Comparison of ENCODE assay signal across 20 cellular contexts in genomic region chr20:11437611-11438380, GRCh38.
DNase-seq lines count a peak whose midpoint lies in the region; ATAC-seq, FAIRE-seq and TF ChIP-seq lines count a peak whose summit lies in the region.
"Had no signal": no experiment of that assay in that cellular context is flagged by ENCODE, and none has a peak within 500 bp of the region (broad histone marks: within the 10 kb centered on the region; RNA-seq: fewer than 3 reads in every experiment).

No MANE protein-coding gene starts in this region.

- TF ChIP-seq CTCF in A549 (IDR thresholded peaks at IDR 0.05) (no peak), RWPE2 (IDR thresholded peaks at IDR 0.05; ENCODE audit: poor library complexity, severe bottlenecking) (no peak)

- H3K27ac ChIP-seq in A549 (no peak overlapping the region), RWPE2 (ENCODE audit: poor library complexity, severe bottlenecking) (peak overlapping the region; percentile 28), mesendoderm (ENCODE audit: low read depth, low read length) (no peak overlapping the region)
- H3K27ac ChIP-seq: 22Rv1 had no signal

- no peak overlapping the region for H3K18ac ChIP-seq in mesendoderm (ENCODE audit: low read length)

- H3K9ac ChIP-seq in mesendoderm (ENCODE audit: low read length) = no peak overlapping the region

- no peak overlapping the region for H3K23ac ChIP-seq in mesendoderm (ENCODE audit: low read length)

- no peak overlapping the region for H3K4me3 ChIP-seq in A549
- H3K4me3 ChIP-seq in RWPE2 (ENCODE audit: severe bottlenecking) = no peak overlapping the region
- no peak overlapping the region for H3K4me3 ChIP-seq in mesendoderm (ENCODE audit: low read length)

- H2BK5ac ChIP-seq in mesendoderm (ENCODE audit: low read length) = no peak overlapping the region

- H2BK15ac ChIP-seq in mesendoderm (replicated peaks; ENCODE audit: low read depth) = no peak overlapping the region

- H3K27me3 ChIP-seq in RWPE2 (ENCODE audit: insufficient read depth, poor library complexity, severe bottlenecking) (no peaks in the 10 kb centered on the region), mesendoderm (ENCODE audit: insufficient read depth, low read length, poor library complexity) (no peaks in the 10 kb centered on the region)

- TF ChIP-seq RAD21 in A549 (conservative IDR thresholded peaks at IDR 0.05 in 1 of 2, IDR thresholded peaks at IDR 0.05 in 1 of 2) = no peak

- CTCF ChIA-PET in A549 (lab: Yijun Ruan, JAX) = interaction anchor here (0.8 to 1.2 kb wide), 3 partner anchors 9 to 20 kb away, joined by 3 to 4 read pairs (median 3); no protein-coding TSS in a partner anchor

- H3K79me2 ChIP-seq in mesendoderm (ENCODE audit: control insufficient read depth, insufficient read depth, low read length) = no peaks in the 10 kb centered on the region

- H3K36me3 ChIP-seq in RWPE2 (ENCODE audit: low read depth) (no peaks in the 10 kb centered on the region), mesendoderm (ENCODE audit: control insufficient read depth, insufficient read depth, low read length) (no peaks in the 10 kb centered on the region)

- no peak overlapping the region for H3K4ac ChIP-seq in mesendoderm (ENCODE audit: low read depth, low read length)

- peak; percentile 67 for FAIRE-seq in A549 (lab: Jason Lieb, UNC)
- FAIRE-seq: G401.6, GM12892, H54 had no signal

- no peak overlapping the region for H2AK5ac ChIP-seq in mesendoderm (ENCODE audit: low read length)

- no peak for DNase-seq in A549 (ENCODE audit: low read depth in 1 of 2, low spot score in 1 of 2)
- no peak for DNase-seq in RWPE2 (ENCODE audit: low spot score)
- peak; percentile 44 for DNase-seq in mesendoderm
- no peak for DNase-seq in 8988T
- DNase-seq in stimulated activated CD4-positive, alpha-beta T cell treated with anti-CD3 and anti-CD28 coated beads, Interleukin-4, amount 100 ng/mL, for 24 hours = no peak
- no peak for DNase-seq in NCI-H526 treated with DMSO at 0.1 percent for 48 hours (lab: John Stamatoyannopoulos, UW)
- DNase-seq: C1 segment of cervical spinal cord; Calu3; CD4-positive, alpha-beta memory T cell; COR-L47; DMS153; DND-41; GOT3; HCEC 1CT had no signal

- H3K79me1 ChIP-seq in mesendoderm (ENCODE audit: low read length) = no peaks in the 10 kb centered on the region

- no peak for TF ChIP-seq EP300 in A549 (IDR thresholded peaks at IDR 0.05)

- H3K4me1 ChIP-seq in A549 (no peaks in the 10 kb centered on the region), RWPE2 (ENCODE audit: insufficient read depth, poor library complexity, severe bottlenecking) (peaks cover 2% of the 10 kb centered on the region), mesendoderm (ENCODE audit: control insufficient read depth, low read depth, low read length) (no peaks in the 10 kb centered on the region)

- H3K56ac ChIP-seq in mesendoderm (ENCODE audit: low read length) = no peak overlapping the region

- ATAC-seq in A549 = no peak
- no peak; the same call in 2 of the 3 replicates for ATAC-seq in RWPE2 (ENCODE audit: low read depth)
- ATAC-seq in esophagus mucosa = peak; percentile 87
- ATAC-seq in HG02885 (IDR thresholded peaks at IDR 0.05; ENCODE audit: poor library complexity, unreplicated experiment) = no peak

- no peak for TF ChIP-seq POLR2A in A549 (IDR thresholded peaks at IDR 0.05; ENCODE audit: low read length)

- peaks cover 31% of the 10 kb centered on the region for H3K9me3 ChIP-seq in A549
- no peaks in the 10 kb centered on the region for H3K9me3 ChIP-seq in RWPE2 (ENCODE audit: severe bottlenecking)

- 93% methylated on average over 5 of the region's 5 CpGs for WGBS in A549 (ENCODE audit: missing lambda C conversion rate)
- no CpG with 5 or more reads among the region's 5 CpGs for WGBS in mesendoderm (ENCODE audit: extremely low coverage, insufficient coverage, low lambda C conversion rate)

- POLR2A ChIA-PET in A549 (lab: Yijun Ruan, JAX) = no interaction called here

- H4K5ac ChIP-seq in mesendoderm (ENCODE audit: low read length) = no peak overlapping the region

- no peak overlapping the region for H3K4me2 ChIP-seq in A549
- H3K4me2 ChIP-seq in mesendoderm (ENCODE audit: low read length) = no peak overlapping the region

- no peak overlapping the region for H4K8ac ChIP-seq in mesendoderm (ENCODE audit: low read depth, low read length)

- H2BK120ac ChIP-seq in mesendoderm (ENCODE audit: low read depth, low read length) = no peak overlapping the region

TF ChIP-seq in A549, 52 proteins besides CTCF, POLR2A, EP300 and RAD21:
- TF ChIP-seq FOXS1 (CRISPR knock-in tag; IDR thresholded peaks at IDR 0.05) (no peak), ZSCAN20 (CRISPR knock-in tag; IDR thresholded peaks at IDR 0.05) (no peak), POLR2AphosphoS2 (conservative IDR thresholded peaks at IDR 0.05; ENCODE audit: low read length) (no peak), CBX8 (IDR thresholded peaks at IDR 0.05) (no peak), BCL3 (IDR thresholded peaks at IDR 0.05) (no peak), SREBF2 (IDR thresholded peaks at IDR 0.05) (no peak), PHF8 (IDR thresholded peaks at IDR 0.05; ENCODE audit: borderline replicate concordance, low read depth) (no peak), NR3C1 (IDR thresholded peaks at IDR 0.05) (no peak)
